8 cellular contexts compared by ENCODE assay signal in the genomic region with DNA sequence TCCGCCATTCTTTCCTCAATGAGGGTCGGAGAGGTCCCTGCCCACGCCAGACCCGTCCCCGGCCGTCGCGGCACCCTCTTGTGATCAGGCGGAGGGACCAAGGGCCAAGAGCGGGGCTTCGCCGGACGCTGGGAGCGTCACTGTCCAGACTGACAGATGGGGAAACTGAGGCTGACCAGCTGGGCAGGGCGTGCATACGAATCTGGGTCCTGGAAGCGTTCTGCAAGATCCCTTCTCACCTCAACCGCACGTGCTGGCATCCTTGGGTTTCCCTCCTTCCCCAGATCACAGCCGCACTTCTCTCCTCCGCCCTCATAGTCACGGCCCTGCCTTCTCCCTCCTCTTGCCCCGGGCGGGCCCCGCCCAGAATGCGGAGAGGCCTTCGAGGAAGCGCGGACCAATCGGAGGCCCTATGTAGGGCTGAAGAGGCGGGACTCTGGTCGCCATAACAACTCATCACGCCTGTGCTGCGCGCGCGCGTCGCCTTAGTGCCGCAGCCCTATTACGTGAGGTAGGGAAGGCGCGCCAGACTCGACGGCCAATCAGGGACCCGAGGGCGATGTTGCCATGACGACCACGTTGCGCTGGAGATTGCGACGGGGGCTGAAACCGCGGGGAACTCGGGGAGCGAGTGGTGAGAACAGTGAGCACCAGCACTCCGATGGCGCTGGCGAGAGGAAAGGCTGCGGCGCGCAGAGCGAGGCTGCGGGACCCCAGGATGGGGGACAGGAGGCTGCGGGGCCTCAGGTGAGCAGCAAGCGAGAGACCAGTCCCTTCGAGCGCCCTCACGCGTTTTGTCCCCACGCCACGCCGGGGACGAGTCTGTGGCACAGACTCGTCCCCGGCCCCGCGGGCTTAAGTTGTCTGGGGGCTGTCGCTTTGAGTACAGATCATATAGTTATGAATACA. TPM values are rescaled to one million over a fixed set of nuclear protein-coding genes. Genes with fewer than 3 reads are reported as not detected.
DNase-seq lines count a peak whose midpoint lies in the region; ATAC-seq and TF ChIP-seq lines count a peak whose summit lies in the region.

No MANE protein-coding gene starts in this region.

- H3K9me3 ChIP-seq in thyroid gland: no peaks in the 10 kb centered on the region

- peak overlapping the region; percentile 82 for H3K4me3 ChIP-seq in GM12864 (ENCODE audit: low read depth, low read length)
- peak overlapping the region in 1 of 3 donors; percentile 30 for H3K4me3 ChIP-seq in thyroid gland (replicated peaks in 1 of 3)

- H3K36me3 ChIP-seq in thyroid gland: no peaks in the 10 kb centered on the region

- peaks cover 2% of the 10 kb centered on the region for H3K36me3 Mint-ChIP-seq in activated naive CD8-positive, alpha-beta T cell treated with anti-CD3 and anti-CD28 coated beads for 36 hours
- no peaks in the 10 kb centered on the region for H3K36me3 Mint-ChIP-seq in osteocyte (ENCODE audit: unreplicated experiment)

- H3K27me3 ChIP-seq in thyroid gland: peaks cover 6% of the 10 kb centered on the region

- peaks cover 18% of the 10 kb centered on the region for H3K27me3 Mint-ChIP-seq in activated naive CD8-positive, alpha-beta T cell treated with anti-CD3 and anti-CD28 coated beads for 36 hours
- H3K27me3 Mint-ChIP-seq in osteocyte (ENCODE audit: unreplicated experiment): no peaks in the 10 kb centered on the region

- no peaks in the 10 kb centered on the region for H3K9me3 Mint-ChIP-seq in activated naive CD8-positive, alpha-beta T cell treated with anti-CD3 and anti-CD28 coated beads for 36 hours
- H3K9me3 Mint-ChIP-seq in osteocyte (ENCODE audit: unreplicated experiment): no peaks in the 10 kb centered on the region

- H3K27ac ChIP-seq in thyroid gland: peak overlapping the region in 1 of 3 donors; percentile 26

- peak overlapping the region; percentile 86 for H3K4me3 Mint-ChIP-seq in activated naive CD8-positive, alpha-beta T cell treated with anti-CD3 and anti-CD28 coated beads for 36 hours
- H3K4me3 Mint-ChIP-seq in osteocyte (ENCODE audit: unreplicated experiment): peak overlapping the region; percentile 85

- H3K27ac Mint-ChIP-seq in activated naive CD8-positive, alpha-beta T cell treated with anti-CD3 and anti-CD28 coated beads for 36 hours: peak overlapping the region; percentile 82
- H3K27ac Mint-ChIP-seq in osteocyte (ENCODE audit: unreplicated experiment): peak overlapping the region; percentile 94

- TF ChIP-seq POLR2A in thyroid gland (IDR thresholded peaks at IDR 0.05): peak in 1 of 2 donors; percentile 92

- TF ChIP-seq CTCF in GM12864 (IDR thresholded peaks at IDR 0.05; ENCODE audit: low read depth, low read length, missing control alignments): peak; percentile 18
- TF ChIP-seq CTCF in osteocyte (IDR thresholded peaks at IDR 0.05): peak; percentile 11
- peak in 1 of 6 experiments; percentile 10 for TF ChIP-seq CTCF in thyroid gland (IDR thresholded peaks at IDR 0.05)

- WGBS in thyroid gland, 2 donors: 1% methylated on average over 40 to 54 of the region's 79 CpGs

- peaks cover 8% of the 10 kb centered on the region for H3K4me1 Mint-ChIP-seq in activated naive CD8-positive, alpha-beta T cell treated with anti-CD3 and anti-CD28 coated beads for 36 hours
- H3K4me1 Mint-ChIP-seq in osteocyte (ENCODE audit: unreplicated experiment): peaks cover 13% of the 10 kb centered on the region

- DNase-seq in GM12864 (ENCODE audit: low read depth) (peak; percentile 97), NCI-H1105 (lab: John Stamatoyannopoulos, UW) (peak; percentile 98), SKM-1 (lab: John Stamatoyannopoulos, UW; ENCODE audit: unreplicated experiment) (peak; percentile 80), Right ventricle myocardium inferior (ENCODE audit: missing footprints) (peak; percentile 100), osteocyte (ENCODE audit: extremely low spot score, unreplicated experiment) (peak; percentile 100), thyroid gland (peak; percentile 100)
- peak; percentile 99 for DNase-seq in activated naive CD8-positive, alpha-beta T cell treated with anti-CD3 and anti-CD28 coated beads for 36 hours

- intact Hi-C loops in Right ventricle myocardium inferior (cut with DNase I) (no loop called here), thyroid gland (cut with DNase I) (no loop called here)

- ATAC-seq in HG02610 (IDR thresholded peaks at IDR 0.05; ENCODE audit: unreplicated experiment): peak; percentile 95
- ATAC-seq in Right ventricle myocardium inferior: peak; percentile 99

- peaks cover 13 to 20% of the 10 kb centered on the region in 2 donors for H3K4me1 ChIP-seq in thyroid gland

RNA-seq across cellular contexts. Expression of gene RNF225, which starts 5.7 kb away (rescaled TPM):
- total RNA-seq in activated naive CD8-positive, alpha-beta T cell treated with anti-CD3 and anti-CD28 coated beads for 36 hours: 1 to 10 TPM in 1 of 2 experiments, under 1 TPM in 1; 0.82 to 1.6 TPM
- not detected for total RNA-seq in Right ventricle myocardium inferior
- not detected in 2 replicates for total RNA-seq in osteocyte
- under 1 TPM in 1 of 4 donors, not detected in 3; 0.33 TPM for total RNA-seq in thyroid gland

RNA-seq across cellular contexts. Expression of gene ZNF584, which starts 7.3 kb away (rescaled TPM):
- total RNA-seq in activated naive CD8-positive, alpha-beta T cell treated with anti-CD3 and anti-CD28 coated beads for 36 hours: 10 to 100 TPM; 15.1 to 17.2 TPM
- total RNA-seq in Right ventricle myocardium inferior: 15.8 TPM
- total RNA-seq in osteocyte: 11.8 and 12.1 TPM in 2 replicates
- total RNA-seq in thyroid gland: 10 to 100 TPM; 10.1 to 31.1 (median 23.1) TPM

RNA-seq across cellular contexts. Expression of gene RPS5, which starts 14.1 kb away (rescaled TPM):
- total RNA-seq in activated naive CD8-positive, alpha-beta T cell treated with anti-CD3 and anti-CD28 coated beads for 36 hours: 1,000 to 10,000 TPM; 1,717 to 1,777 TPM
- total RNA-seq in Right ventricle myocardium inferior (551 TPM), osteocyte (933 and 942 TPM in 2 replicates), thyroid gland (1,000 to 10,000 TPM; 1,209 to 2,449 (median 1,340) TPM)

RNA-seq across cellular contexts. Expression of gene ZNF837, which starts 20.3 kb away (rescaled TPM):
- total RNA-seq in activated naive CD8-positive, alpha-beta T cell treated with anti-CD3 and anti-CD28 coated beads for 36 hours: 1 to 10 TPM; 2.0 to 2.1 TPM
- total RNA-seq in Right ventricle myocardium inferior (0.22 TPM), osteocyte (2.5 and 3.0 TPM in 2 replicates), thyroid gland (10 to 100 TPM in 3 of 4 donors, 1 to 10 TPM in 1; 6.3 to 16.4 (median 15.1) TPM)

RNA-seq across cellular contexts. Expression of gene ZNF497, which starts 38.6 kb away (rescaled TPM):
- 1 to 10 TPM; 1.5 to 1.7 TPM for total RNA-seq in activated naive CD8-positive, alpha-beta T cell treated with anti-CD3 and anti-CD28 coated beads for 36 hours
- total RNA-seq in Right ventricle myocardium inferior (0.19 TPM), osteocyte (1.4 and 2.7 TPM in 2 replicates), thyroid gland (10 to 100 TPM in 1 of 4 donors, 1 to 10 TPM in 3; 7.1 to 16.2 (median 8.1) TPM)
